ENCODE assay signal across 19 cellular contexts in genomic region chr12:132103542-132104308, GRCh38. TPM values are rescaled to one million over a fixed set of nuclear protein-coding genes. Genes with fewer than 3 reads are reported as not detected.
A peak's percentile ranks its signal among the peaks of the same experiment; 100 is the strongest.
DNase-seq lines count a peak whose midpoint lies in the region; ATAC-seq, FAIRE-seq and TF ChIP-seq lines count a peak whose summit lies in the region.
"Had no signal": no experiment of that assay in that cellular context is flagged by ENCODE, and none has a peak within 500 bp of the region (broad histone marks: within the 10 kb centered on the region; RNA-seq: fewer than 3 reads in every experiment).

No MANE protein-coding gene starts in this region.

- H3K4me1 Mint-ChIP-seq in nephron progenitor cell: peaks cover 19% of the 10 kb centered on the region
- no peaks in the 10 kb centered on the region for H3K4me1 Mint-ChIP-seq in CD14-positive monocyte
- H3K4me1 Mint-ChIP-seq in activated CD8-positive, alpha-beta memory T cell treated with anti-CD3 and anti-CD28 coated beads, Interleukin-2, amount 10 ng/mL, durations not matched to agents 7 days and 5 days: no peaks in the 10 kb centered on the region

- no peak overlapping the region for H3K14ac ChIP-seq in H1 (ENCODE audit: insufficient read length)

- WGBS in H1 (ENCODE audit: extremely low coverage in 1 of 2, insufficient coverage in 1 of 2, insufficient read length in 1 of 2, insufficient replicate concordance in 2 of 2, low coverage in 1 of 2, low lambda C conversion rate in 2 of 2, missing lambda C conversion rate in 1 of 2), 2 experiments: 85% methylated on average over 26 of the region's 26 CpGs; no CpG with 5 or more reads in 1 of the 2 experiments

- no peaks in the 10 kb centered on the region; a peak in 1 of 4 replicates for H3K79me2 ChIP-seq in H1 (ENCODE audit: control insufficient read depth in 1 of 2, insufficient read depth in 2 of 2, low read length in 2 of 2)

- H3K4me1 ChIP-seq in H1 (replicated peaks in 1 of 4; ENCODE audit: control insufficient read depth in 3 of 4, insufficient read depth in 4 of 4, low read length in 3 of 4): peaks cover 0 to 7% (median 3%) of the 10 kb centered on the region in 4 experiments; a peak in 4 of 7 replicates

- H3K4me3 ChIP-seq in H1 (ENCODE audit: extremely low read depth in 1 of 4, insufficient read depth in 2 of 4, low read depth in 3 of 4, low read length in 4 of 4): no peak overlapping the region

- TF ChIP-seq POLR2A in H1 (IDR thresholded peaks at IDR 0.05; ENCODE audit: control extremely low read depth in 1 of 2, low read depth in 2 of 2, low read length in 2 of 2): no peak

- H3K79me1 ChIP-seq in H1 (ENCODE audit: low read depth, low read length): no peaks in the 10 kb centered on the region; the same call in 1 of the 2 replicates

- TF ChIP-seq RAD21 in H1 (IDR thresholded peaks at IDR 0.05 in 1 of 2, conservative IDR thresholded peaks at IDR 0.05 in 1 of 2; ENCODE audit: low read depth in 2 of 2, low read length in 2 of 2): no peak

- H3K27me3 ChIP-seq in H1 (replicated peaks in 1 of 4; ENCODE audit: control insufficient read depth in 3 of 4, extremely low read depth in 1 of 4, insufficient read depth in 3 of 4, low read length in 3 of 4): no peaks in the 10 kb centered on the region

- H2AK5ac ChIP-seq in H1 (ENCODE audit: low read depth, low read length): no peak overlapping the region

- H3K27ac Mint-ChIP-seq in nephron progenitor cell (peak overlapping the region; percentile 29), CD14-positive monocyte (no peak overlapping the region)
- no peak overlapping the region for H3K27ac Mint-ChIP-seq in activated CD8-positive, alpha-beta memory T cell treated with anti-CD3 and anti-CD28 coated beads, Interleukin-2, amount 10 ng/mL, durations not matched to agents 7 days and 5 days

- no peak for ATAC-seq in activated CD8-positive, alpha-beta memory T cell treated with anti-CD3 and anti-CD28 coated beads, Interleukin-2, amount 10 ng/mL, durations not matched to agents 7 days and 5 days
- no peak for ATAC-seq in HG03097 (IDR thresholded peaks at IDR 0.05; ENCODE audit: low FRiP score, unreplicated experiment)
- ATAC-seq: SK-N-SH treated with all-trans-retinoic acid at 6 μM for 48 hours had no signal

- H3K27me3 Mint-ChIP-seq in nephron progenitor cell (ENCODE audit: low read depth, poor library complexity) (no peaks in the 10 kb centered on the region), CD14-positive monocyte (ENCODE audit: low read depth in 3 of 3) (no peaks in the 10 kb centered on the region)
- H3K27me3 Mint-ChIP-seq in activated CD8-positive, alpha-beta memory T cell treated with anti-CD3 and anti-CD28 coated beads, Interleukin-2, amount 10 ng/mL, durations not matched to agents 7 days and 5 days: no peaks in the 10 kb centered on the region

- intact Hi-C loops in CD14-positive monocyte (cut with micrococcal nuclease): no loop called here

- TF ChIP-seq CTCF in H1 (IDR thresholded peaks at IDR 0.05; ENCODE audit: control extremely low read depth in 1 of 3, insufficient read depth in 1 of 3, low read depth in 1 of 3, low read length in 3 of 3) (peak in 1 of 3 experiments; percentile 9; a peak in 1 of 4 replicates), nephron progenitor cell (IDR thresholded peaks at IDR 0.05) (no peak), CD14-positive monocyte (IDR thresholded peaks at IDR 0.05) (no peak)

- no peak overlapping the region for H3K18ac ChIP-seq in H1 (ENCODE audit: extremely low read depth, low read length)

- no peak overlapping the region for H3K4me3 Mint-ChIP-seq in nephron progenitor cell
- H3K4me3 Mint-ChIP-seq in CD14-positive monocyte: no peak overlapping the region
- no peak overlapping the region for H3K4me3 Mint-ChIP-seq in activated CD8-positive, alpha-beta memory T cell treated with anti-CD3 and anti-CD28 coated beads, Interleukin-2, amount 10 ng/mL, durations not matched to agents 7 days and 5 days

- no peak overlapping the region for H2BK15ac ChIP-seq in H1 (ENCODE audit: low read length)

- H3K9me3 Mint-ChIP-seq in nephron progenitor cell (no peaks in the 10 kb centered on the region), CD14-positive monocyte (no peaks in the 10 kb centered on the region)
- H3K9me3 Mint-ChIP-seq in activated CD8-positive, alpha-beta memory T cell treated with anti-CD3 and anti-CD28 coated beads, Interleukin-2, amount 10 ng/mL, durations not matched to agents 7 days and 5 days (ENCODE audit: low read depth): no peaks in the 10 kb centered on the region

- no peak overlapping the region for H3K9ac ChIP-seq in H1 (replicated peaks in 1 of 4; ENCODE audit: extremely low read depth in 1 of 4, low read depth in 3 of 4, low read length in 3 of 4)

- H3K56ac ChIP-seq in H1 (replicated peaks; ENCODE audit: insufficient read length, low read depth, low read length): no peak overlapping the region

- FAIRE-seq in HTR-8/SVneo (lab: Jason Lieb, UNC) (peak; percentile 55), H1 (lab: Jason Lieb, UNC) (no peak)
- FAIRE-seq: H54 had no signal

- POLR2A ChIA-PET in H1 (lab: Charles Lee; ENCODE audit: partially characterized antibody): interaction anchor here (1.0 kb wide), 1 partner anchor 95 kb away, joined by 5 read pairs; no protein-coding TSS in a partner anchor

- no peak overlapping the region for H4K91ac ChIP-seq in H1 (replicated peaks; ENCODE audit: insufficient read length, low read length)

- H3K9me3 ChIP-seq in H1 (ENCODE audit: insufficient read depth in 2 of 2, low read depth in 1 of 2, low read length in 1 of 2): no peaks in the 10 kb centered on the region

- no peaks in the 10 kb centered on the region for H3K23me2 ChIP-seq in H1 (ENCODE audit: low read depth, low read length)

- no peak overlapping the region for H2BK20ac ChIP-seq in H1 (ENCODE audit: low read length)

- CTCF ChIA-PET in H1 (lab: Charles Lee; ENCODE audit: partially characterized antibody): interaction anchor here (1.1 kb wide), 1 partner anchor 11 kb away, joined by 4 read pairs; no protein-coding TSS in a partner anchor
- CTCF ChIA-PET in activated CD8-positive, alpha-beta memory T cell treated with anti-CD3 and anti-CD28 coated beads, Interleukin-2, amount 10 ng/mL, durations not matched to agents 7 days and 5 days (lab: Charles Lee): no interaction called here

- no peak overlapping the region for H4K8ac ChIP-seq in H1 (ENCODE audit: extremely low read depth, insufficient read depth, low read length)

- H2BK5ac ChIP-seq in H1 (ENCODE audit: low read depth, low read length): no peak overlapping the region

- peak overlapping the region; percentile 21 for H4K5ac ChIP-seq in H1 (ENCODE audit: insufficient read length, low read depth, low read length)

- peaks cover 11 to 17% of the 10 kb centered on the region in 2 experiments for H4K20me1 ChIP-seq in H1 (replicated peaks in 1 of 2; ENCODE audit: control insufficient read depth in 1 of 2, insufficient read depth in 2 of 2, low read length in 2 of 2)

- H2AFZ ChIP-seq in H1 (ENCODE audit: low read length): no peak overlapping the region

- peak overlapping the region in 1 of 2 experiments; percentile 40; a peak in 1 of 4 replicates for H3K4me2 ChIP-seq in H1 (ENCODE audit: insufficient read depth in 1 of 2, low read depth in 2 of 2, low read length in 2 of 2)

- peaks cover 0 to 7% (median 2%) of the 10 kb centered on the region in 4 experiments; a peak in 3 of 8 replicates for H3K36me3 ChIP-seq in H1 (ENCODE audit: control insufficient read depth in 2 of 4, insufficient read depth in 4 of 4, low read length in 3 of 4)

- H3K23ac ChIP-seq in H1 (ENCODE audit: insufficient read length): no peak overlapping the region

- no peak overlapping the region for H2BK120ac ChIP-seq in H1 (replicated peaks; ENCODE audit: low read depth, low read length)

- DNase-seq in HTR-8/SVneo (ENCODE audit: insufficient read length, low spot score): no peak
- no peak for DNase-seq in H1 (ENCODE audit: low read depth in 1 of 2, low spot score in 2 of 2)
- no peak for DNase-seq in nephron progenitor cell
- DNase-seq in NCI-H1105 (lab: John Stamatoyannopoulos, UW): no peak
- DNase-seq in CD14-positive monocyte (ENCODE audit: low spot score): no peak
- no peak for DNase-seq in activated CD8-positive, alpha-beta memory T cell treated with anti-CD3 and anti-CD28 coated beads, Interleukin-2, amount 10 ng/mL, durations not matched to agents 7 days and 5 days
- DNase-seq: ACHN, AML-193, COR-L47, EL, KBM-7, MV-4-11, NCI-H1417 treated with DMSO at 0.1 percent for 48 hours, NCI-H1930, NCI-H526 treated with DMSO at 0.1 percent for 48 hours, SHP77 had no signal

- H3K4ac ChIP-seq in H1 (replicated peaks; ENCODE audit: insufficient read length, low read depth, low read length): no peak overlapping the region

- no peak for TF ChIP-seq EP300 in H1 (IDR thresholded peaks at IDR 0.05; ENCODE audit: borderline replicate concordance in 1 of 2, low read depth in 2 of 2, low read length in 2 of 2)

- H3K36me3 Mint-ChIP-seq in nephron progenitor cell (ENCODE audit: low read depth): peaks cover 44% of the 10 kb centered on the region
- peaks cover 25 to 45% of the 10 kb centered on the region in 2 donors for H3K36me3 Mint-ChIP-seq in CD14-positive monocyte
- H3K36me3 Mint-ChIP-seq in activated CD8-positive, alpha-beta memory T cell treated with anti-CD3 and anti-CD28 coated beads, Interleukin-2, amount 10 ng/mL, durations not matched to agents 7 days and 5 days: peaks cover 6% of the 10 kb centered on the region

- no peak overlapping the region for H2BK12ac ChIP-seq in H1 (ENCODE audit: low read depth, low read length)

- H3K27ac ChIP-seq in H1 (ENCODE audit: low read depth, low read length): no peak overlapping the region

RNA-seq across cellular contexts. Expression of gene DDX51, which starts 40.4 kb away (rescaled TPM):
- total RNA-seq in H1 (2021; fragmentation: NEBNext Ultra II Directional; extraction: Animal tissue kit (Norgen Biotek cat#: 25700)): 24.4 and 25.3 TPM in 2 replicates
- polyA plus RNA-seq in H1 (2011; rRNA removed) (11.2 and 19.5 TPM in 2 replicates), CD14-positive monocyte (1 to 10 TPM; 1.7 to 2.7 TPM)
- polyA plus RNA-seq in H1 (2011; cell fraction: cytosol; rRNA removed): 23.8 TPM
- 65.2 TPM for polyA plus RNA-seq in H1 (2011; cell fraction: nucleus; rRNA removed)
- polyA plus RNA-seq in H1 (2012, experiment 1 of 2): 25.8 to 31.0 TPM (median 27.9 TPM) in 4 replicates
- 11.4 TPM for polyA plus RNA-seq in H1 (2012, experiment 2 of 2)
- 11.4 TPM for polyA plus RNA-seq in H1 (2013, experiment 1 of 2)
- 9.4 TPM for polyA plus RNA-seq in H1 (2013, experiment 2 of 2)
- polyA minus RNA-seq in H1 (2011; rRNA and poly(A)+ RNA removed): 8.7 and 14.0 TPM in 2 replicates
- 12.7 TPM for polyA minus RNA-seq in H1 (2011; cell fraction: cytosol; rRNA and poly(A)+ RNA removed)
- polyA minus RNA-seq in H1 (2011; cell fraction: nucleus; rRNA and poly(A)+ RNA removed): 28.4 TPM
- total RNA-seq in activated CD8-positive, alpha-beta memory T cell treated with anti-CD3 and anti-CD28 coated beads, Interleukin-2, amount 10 ng/mL, durations not matched to agents 7 days and 5 days: 10 to 100 TPM; 24.4 to 30.5 TPM

RNA-seq across cellular contexts. Expression of gene NOC4L, which starts 40.5 kb away (rescaled TPM):
- 38.5 and 40.3 TPM in 2 replicates for total RNA-seq in H1 (2021; fragmentation: NEBNext Ultra II Directional; extraction: Animal tissue kit (Norgen Biotek cat#: 25700))
- polyA plus RNA-seq in H1 (2011; rRNA removed) (26.8 and 40.3 TPM in 2 replicates), CD14-positive monocyte (10 to 100 TPM; 17.9 to 18.0 TPM)
- 15.4 TPM for polyA plus RNA-seq in H1 (2011; cell fraction: cytosol; rRNA removed)
- polyA plus RNA-seq in H1 (2011; cell fraction: nucleus; rRNA removed): 33.2 TPM
- polyA plus RNA-seq in H1 (2012, experiment 1 of 2): 20.7 to 40.0 TPM (median 39.8 TPM) in 4 replicates
- 47.9 TPM for polyA plus RNA-seq in H1 (2012, experiment 2 of 2)
- polyA plus RNA-seq in H1 (2013, experiment 1 of 2): 41.4 TPM
- 37.7 TPM for polyA plus RNA-seq in H1 (2013, experiment 2 of 2)
- polyA minus RNA-seq in H1 (2011; rRNA and poly(A)+ RNA removed): 6.1 and 7.4 TPM in 2 replicates
- 14.4 TPM for polyA minus RNA-seq in H1 (2011; cell fraction: cytosol; rRNA and poly(A)+ RNA removed)
- polyA minus RNA-seq in H1 (2011; cell fraction: nucleus; rRNA and poly(A)+ RNA removed): 11.9 TPM
- 10 to 100 TPM; 38.0 to 42.9 TPM for total RNA-seq in activated CD8-positive, alpha-beta memory T cell treated with anti-CD3 and anti-CD28 coated beads, Interleukin-2, amount 10 ng/mL, durations not matched to agents 7 days and 5 days
